Comparison of ENCODE assay signal across 8 cellular contexts in the genomic region with DNA sequence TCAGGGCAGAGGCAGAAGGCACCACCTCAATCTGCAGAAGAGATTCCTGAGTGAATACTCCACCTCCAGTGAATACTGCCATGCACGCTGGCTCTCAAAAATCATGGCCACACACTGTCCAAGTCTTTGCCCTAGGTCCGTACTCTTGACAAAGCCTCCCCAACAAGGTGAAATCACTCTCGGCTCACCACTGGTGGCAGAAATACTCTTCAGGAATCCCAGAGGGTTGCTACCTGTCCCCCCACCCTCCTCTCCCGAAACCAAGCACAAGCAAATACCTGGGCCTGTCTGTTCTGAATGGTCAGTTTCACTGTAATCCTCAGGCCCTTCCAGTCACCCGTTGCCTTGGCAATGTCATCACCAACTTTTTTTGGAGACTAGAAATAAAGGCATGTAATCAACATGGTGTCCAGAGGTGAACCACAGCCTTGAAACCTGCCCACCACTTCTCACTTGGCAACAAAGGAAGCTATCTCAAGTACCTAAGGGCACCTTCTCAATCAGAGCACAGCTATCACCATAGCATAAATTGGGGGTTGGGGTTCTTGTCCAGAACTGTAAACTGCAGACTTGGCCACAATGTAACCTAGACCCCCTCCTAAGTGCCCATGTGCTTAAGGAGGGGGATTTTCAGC. TPM values are rescaled to one million over a fixed set of nuclear protein-coding genes. Genes with fewer than 3 reads are reported as not detected.
DNase-seq lines count a peak whose midpoint lies in the region; ATAC-seq and TF ChIP-seq lines count a peak whose summit lies in the region.

No MANE protein-coding gene starts in this region.

- intact Hi-C loops in esophagus squamous epithelium (cut with DNase I) (no loop called here), sigmoid colon (cut with DNase I) (no loop called here)

- H3K36me3 ChIP-seq in SJSA1 (peaks cover 69% of the 10 kb centered on the region), esophagus squamous epithelium (peaks cover 29 to 68% (median 36%) of the 10 kb centered on the region in 3 donors), sigmoid colon (peaks cover 17 to 58% (median 45%) of the 10 kb centered on the region in 4 donors)

- H3K9me3 ChIP-seq in SJSA1 (replicated peaks) (no peaks in the 10 kb centered on the region), esophagus squamous epithelium (peaks cover 0 to 4% (median 0%) of the 10 kb centered on the region in 3 donors), sigmoid colon (no peaks in the 10 kb centered on the region)

- TF ChIP-seq POLR2A in GM19193 (IDR thresholded peaks at IDR 0.05; ENCODE audit: extremely low read depth, insufficient read depth, insufficient read length) (peak; percentile 34), esophagus squamous epithelium (IDR thresholded peaks at IDR 0.05) (no peak), sigmoid colon (IDR thresholded peaks at IDR 0.05) (no peak)

- DNase-seq in SJSA1 (ENCODE audit: low read depth in 1 of 2, low spot score in 2 of 2) = no peak
- DNase-seq in esophagus squamous epithelium (lab: John Stamatoyannopoulos, UW) = no peak
- no peak for DNase-seq in sigmoid colon
- no peak for DNase-seq in NCI-H345 (lab: John Stamatoyannopoulos, UW)
- no peak for DNase-seq in stimulated activated CD4-positive, alpha-beta T cell treated with anti-CD3 and anti-CD28 coated beads, Interleukin-2, amount 100 ng/mL, for 48 hours

- 35 to 37% methylated on average over 5 of the region's 5 CpGs for WGBS in esophagus squamous epithelium, 2 donors
- 30 to 54% methylated on average over 5 of the region's 5 CpGs for WGBS in sigmoid colon, 2 donors

- H3K27me3 ChIP-seq in SJSA1 (replicated peaks) = no peaks in the 10 kb centered on the region
- H3K27me3 ChIP-seq in esophagus squamous epithelium = no peaks in the 10 kb centered on the region
- no peaks in the 10 kb centered on the region for H3K27me3 ChIP-seq in sigmoid colon

- TF ChIP-seq CTCF in esophagus squamous epithelium (IDR thresholded peaks at IDR 0.05) (no peak), sigmoid colon (IDR thresholded peaks at IDR 0.05) (no peak)

- H3K27ac ChIP-seq in SJSA1 (peak overlapping the region; percentile 80), esophagus squamous epithelium (peak overlapping the region; percentile 93 to 98 (median 96)), sigmoid colon (peak overlapping the region; percentile 94 to 98 (median 96))

- no peak for TF ChIP-seq EP300 in sigmoid colon (IDR thresholded peaks at IDR 0.05)

- ATAC-seq in GM21526 (IDR thresholded peaks at IDR 0.05; ENCODE audit: low FRiP score, unreplicated experiment) (no peak), esophagus mucosa (no peak)

- H3K4me1 ChIP-seq in SJSA1 (replicated peaks) (peaks cover 20% of the 10 kb centered on the region), esophagus squamous epithelium (peaks cover 12 to 73% (median 36%) of the 10 kb centered on the region in 3 donors), sigmoid colon (peaks cover 0 to 52% (median 46%) of the 10 kb centered on the region in 4 donors)

- H3K4me3 ChIP-seq in SJSA1 = peak overlapping the region; percentile 85
- peak overlapping the region; percentile 88 to 94 (median 91) for H3K4me3 ChIP-seq in esophagus squamous epithelium
- peak overlapping the region; percentile 6 to 87 (median 76) for H3K4me3 ChIP-seq in sigmoid colon

RNA-seq across cellular contexts. Expression of gene RPL12, which starts 1.8 kb away (rescaled TPM):
- total RNA-seq in SJSA1 (2014; rRNA removed; shearing (Covaris generic)) = 1,639 and 1,700 TPM in 2 replicates
- 1,000 to 10,000 TPM; 1,192 to 3,474 (median 2,165) TPM for total RNA-seq in esophagus squamous epithelium
- total RNA-seq in sigmoid colon = 1,000 to 10,000 TPM; 2,502 to 5,061 (median 3,494) TPM
- 1,000 to 10,000 TPM; 2,492 to 4,552 (median 2,965) TPM for polyA plus RNA-seq in sigmoid colon
- 1,546 TPM for total RNA-seq in esophagus mucosa

RNA-seq across cellular contexts. Expression of gene LRSAM1, which starts 1.9 kb away (rescaled TPM):
- total RNA-seq in SJSA1 (2014; rRNA removed; shearing (Covaris generic)) = 5.3 and 6.9 TPM in 2 replicates
- total RNA-seq in esophagus squamous epithelium (10 to 100 TPM in 3 of 4 donors, 1 to 10 TPM in 1; 8.0 to 16.2 (median 12.9) TPM), sigmoid colon (10 to 100 TPM; 17.9 to 54.0 (median 30.2) TPM), esophagus mucosa (13.5 TPM)
- polyA plus RNA-seq in sigmoid colon = 10 to 100 TPM in 1 of 3 donors, 1 to 10 TPM in 2; 6.9 to 17.4 (median 7.2) TPM

RNA-seq across cellular contexts. Expression of gene ZNF79, which starts 25.3 kb away (rescaled TPM):
- total RNA-seq in SJSA1 (2014; rRNA removed; shearing (Covaris generic)) = 7.1 and 7.6 TPM in 2 replicates
- total RNA-seq in esophagus squamous epithelium = 1 to 10 TPM; 3.1 to 9.9 (median 4.7) TPM
- 10 to 100 TPM; 10.9 to 14.6 (median 13.9) TPM for total RNA-seq in sigmoid colon
- polyA plus RNA-seq in sigmoid colon = 1 to 10 TPM in 2 of 3 donors, under 1 TPM in 1; 0.60 to 3.5 (median 2.3) TPM
- 3.7 TPM for total RNA-seq in esophagus mucosa

RNA-seq across cellular contexts. Expression of gene SLC2A8, which starts 52.5 kb away (rescaled TPM):
- 17.4 and 35.2 TPM in 2 replicates for total RNA-seq in SJSA1 (2014; rRNA removed; shearing (Covaris generic))
- 10 to 100 TPM in 3 of 4 donors, 1 to 10 TPM in 1; 6.2 to 28.3 (median 16.7) TPM for total RNA-seq in esophagus squamous epithelium
- 10 to 100 TPM; 45.1 to 68.7 (median 64.4) TPM for total RNA-seq in sigmoid colon
- 10 to 100 TPM in 2 of 3 donors, 1 to 10 TPM in 1; 7.2 to 19.3 (median 11.8) TPM for polyA plus RNA-seq in sigmoid colon
- total RNA-seq in esophagus mucosa = 9.0 TPM
